Comparison of ENCODE assay signal across 8 cellular contexts in genomic region chrX:15334561-15334960, GRCh38. TPM values are rescaled to one million over a fixed set of nuclear protein-coding genes. Genes with fewer than 3 reads are reported as not detected.
DNase-seq lines count a peak whose midpoint lies in the region; ATAC-seq, FAIRE-seq and TF ChIP-seq lines count a peak whose summit lies in the region.

No MANE protein-coding gene starts in this region.

- peak overlapping the region; percentile 73 to 84 for H3K4me3 ChIP-seq in CD4-positive, alpha-beta memory T cell (ENCODE audit: low read length in 2 of 2)
- peak overlapping the region; percentile 71 for H3K4me3 ChIP-seq in brain microvascular endothelial cell (ENCODE audit: low read depth, low read length)

- H3K9me3 ChIP-seq in CD4-positive, alpha-beta memory T cell (ENCODE audit: control insufficient read depth in 1 of 2, low read length in 2 of 2): no peaks in the 10 kb centered on the region

- POLR2A ChIA-PET in CD4-positive, alpha-beta memory T cell (lab: Charles Lee; ENCODE audit: partially characterized antibody): no interaction called here

- peaks cover 4 to 6% of the 10 kb centered on the region in 2 donors for H3K27me3 Mint-ChIP-seq in CD4-positive, alpha-beta memory T cell
- peaks cover 5% of the 10 kb centered on the region for H3K27me3 Mint-ChIP-seq in IgD-negative memory B cell
- H3K27me3 Mint-ChIP-seq in memory B cell: peaks cover 2% of the 10 kb centered on the region

- ATAC-seq in memory B cell (ENCODE audit: low read depth) (no peak), HG02938 (IDR thresholded peaks at IDR 0.05; ENCODE audit: unreplicated experiment) (no peak)

- H3K9me3 Mint-ChIP-seq in CD4-positive, alpha-beta memory T cell: no peaks in the 10 kb centered on the region
- no peaks in the 10 kb centered on the region for H3K9me3 Mint-ChIP-seq in IgD-negative memory B cell
- no peaks in the 10 kb centered on the region for H3K9me3 Mint-ChIP-seq in memory B cell

- DNase-seq in CD4-positive, alpha-beta memory T cell: peak; percentile 26 to 61 (median 51)
- DNase-seq in brain microvascular endothelial cell (peak; percentile 1), memory B cell (ENCODE audit: low spot score in 2 of 2) (peak in 1 of 2 donors; percentile 1), NCI-H1436 treated with DMSO at 0.1 percent for 48 hours (lab: John Stamatoyannopoulos, UW) (no peak), GM12891 (ENCODE audit: insufficient read length, low spot score) (no peak), GF-D8 (lab: John Stamatoyannopoulos, UW) (no peak)

- FAIRE-seq in GM12891 (lab: Jason Lieb, UNC): no peak

- H3K4me3 Mint-ChIP-seq in CD4-positive, alpha-beta memory T cell: peak overlapping the region; percentile 90 to 96 (median 91)
- H3K4me3 Mint-ChIP-seq in IgD-negative memory B cell (peak overlapping the region; percentile 90 to 98 (median 96)), memory B cell (peak overlapping the region; percentile 90)

- no peak for TF ChIP-seq POLR2A in GM12891 (IDR thresholded peaks at IDR 0.05; ENCODE audit: low read depth, low read length)

- peaks cover 0 to 29% of the 10 kb centered on the region in 2 donors for H3K36me3 Mint-ChIP-seq in CD4-positive, alpha-beta memory T cell
- no peaks in the 10 kb centered on the region for H3K36me3 Mint-ChIP-seq in IgD-negative memory B cell
- H3K36me3 Mint-ChIP-seq in memory B cell: peaks cover 4% of the 10 kb centered on the region

- H3K27ac ChIP-seq in CD4-positive, alpha-beta memory T cell (ENCODE audit: low read depth, low read length): peak overlapping the region; percentile 89
- H3K27ac ChIP-seq in brain microvascular endothelial cell: peak overlapping the region; percentile 65

- H3K4me1 ChIP-seq in CD4-positive, alpha-beta memory T cell (ENCODE audit: insufficient read depth, low read length): peaks cover 20% of the 10 kb centered on the region

- intact Hi-C loops in CD4-positive, alpha-beta memory T cell (cut with micrococcal nuclease): loop anchor here (2.0 kb wide), 2 partner anchors 520 to 1452 kb away; partner anchors contain the start of genes AP1S2 and TXLNG

- peak overlapping the region; percentile 95 to 97 (median 96) for H3K27ac Mint-ChIP-seq in CD4-positive, alpha-beta memory T cell
- H3K27ac Mint-ChIP-seq in IgD-negative memory B cell: peak overlapping the region; percentile 93 to 98 (median 95)
- peak overlapping the region; percentile 97 for H3K27ac Mint-ChIP-seq in memory B cell

- CTCF ChIA-PET in CD4-positive, alpha-beta memory T cell (lab: Charles Lee; ENCODE audit: partially characterized antibody): no interaction called here

- peaks cover 5% of the 10 kb centered on the region for H3K27me3 ChIP-seq in CD4-positive, alpha-beta memory T cell (ENCODE audit: insufficient read depth, low read length)
- H3K27me3 ChIP-seq in brain microvascular endothelial cell (replicated peaks): no peaks in the 10 kb centered on the region

- peaks cover 4 to 28% (median 8%) of the 10 kb centered on the region in 4 donors for H3K4me1 Mint-ChIP-seq in CD4-positive, alpha-beta memory T cell
- H3K4me1 Mint-ChIP-seq in IgD-negative memory B cell: peaks cover 0 to 12% (median 8%) of the 10 kb centered on the region in 3 donors
- H3K4me1 Mint-ChIP-seq in memory B cell: peaks cover 8% of the 10 kb centered on the region

- no peak for TF ChIP-seq CTCF in brain microvascular endothelial cell (IDR thresholded peaks at IDR 0.05; ENCODE audit: low read depth, low read length, missing control alignments)

- H3K36me3 ChIP-seq in CD4-positive, alpha-beta memory T cell (ENCODE audit: insufficient read depth, low read length): peaks cover 8% of the 10 kb centered on the region
- no peaks in the 10 kb centered on the region for H3K36me3 ChIP-seq in brain microvascular endothelial cell (replicated peaks)

- in situ Hi-C loops in brain microvascular endothelial cell (cut with HindIII; ENCODE audit: low pct_ligation_motif_present, low sequenced_read_pairs): no loop called here

TF ChIP-seq in GM12891, 5 proteins besides CTCF, POLR2A, EP300 and RAD21:
- TF ChIP-seq POU2F2 (IDR thresholded peaks at IDR 0.05; ENCODE audit: low read depth, low read length): no peak
- TF ChIP-seq SPI1 (IDR thresholded peaks at IDR 0.05; ENCODE audit: low read depth, low read length): no peak
- TF ChIP-seq PAX5 (IDR thresholded peaks at IDR 0.05; ENCODE audit: insufficient read depth, low read length, severe bottlenecking): no peak
- TF ChIP-seq POLR2AphosphoS5 (IDR thresholded peaks at IDR 0.05; ENCODE audit: low read depth, low read length): no peak
- no peak for TF ChIP-seq TAF1 (IDR thresholded peaks at IDR 0.05; ENCODE audit: low read depth, low read length)

RNA-seq across cellular contexts. Expression of gene PIGA, which starts 0.8 kb away (rescaled TPM):
- 10 to 100 TPM; 27.8 to 32.3 TPM for total RNA-seq in CD4-positive, alpha-beta memory T cell
- polyA plus RNA-seq in CD4-positive, alpha-beta memory T cell: 1 to 10 TPM; 6.4 to 8.2 TPM
- polyA plus RNA-seq in IgD-negative memory B cell: 5.2 TPM
- polyA plus RNA-seq in GM12891 (2012; ENCODE audit: low read depth, missing spikeins): 7.0 TPM

RNA-seq across cellular contexts. Expression of gene ASB11, which starts 19.1 kb away (rescaled TPM):
- total RNA-seq in CD4-positive, alpha-beta memory T cell: not detected
- not detected for polyA plus RNA-seq in CD4-positive, alpha-beta memory T cell
- not detected for polyA plus RNA-seq in IgD-negative memory B cell
- polyA plus RNA-seq in GM12891 (2012; ENCODE audit: low read depth, missing spikeins): not detected

RNA-seq across cellular contexts. Expression of gene VEGFD, which starts 49.7 kb away (rescaled TPM):
- total RNA-seq in CD4-positive, alpha-beta memory T cell: under 1 TPM in 1 of 2 experiments, not detected in 1; 0.15 TPM
- polyA plus RNA-seq in CD4-positive, alpha-beta memory T cell: not detected
- polyA plus RNA-seq in IgD-negative memory B cell: not detected
- not detected for polyA plus RNA-seq in GM12891 (2012; ENCODE audit: low read depth, missing spikeins)

Comparison
In these comparisons a context has a peak if more than half of its experiments do, and no peak if none do; other contexts are left out.
1. DNase-seq: peak in CD4-positive, alpha-beta memory T cell (5 of 5) and brain microvascular endothelial cell (single experiment); none in NCI-H1436 treated with DMSO at 0.1 percent for 48 hours (single experiment), GM12891 (single experiment) and GF-D8 (single experiment).
2. Peak in every context shown above with its lines, with median percentiles within 50 percentile points of each other: H3K27ac Mint-ChIP-seq and H3K4me3 Mint-ChIP-seq.